ENCODE assay signal across 12 cellular contexts in genomic region chr20:31565699-31566331, GRCh38. TPM values are rescaled to one million over a fixed set of nuclear protein-coding genes. Genes with fewer than 3 reads are reported as not detected.
DNase-seq lines count a peak whose midpoint lies in the region; ATAC-seq, FAIRE-seq and TF ChIP-seq lines count a peak whose summit lies in the region.
"Had no signal": no experiment of that assay in that cellular context is flagged by ENCODE, and none has a peak within 500 bp of the region (broad histone marks: within the 10 kb centered on the region; RNA-seq: fewer than 3 reads in every experiment).

No MANE protein-coding gene starts in this region.

- no peak overlapping the region for H3K27ac Mint-ChIP-seq in activated CD4-positive, alpha-beta T cell treated with anti-CD3 and anti-CD28 coated beads, Interleukin-2, amount 10 ng/mL, durations not matched to agents 24 days and 14 days
- H3K27ac Mint-ChIP-seq: T-helper 2 cell treated with Interferon-gamma antibody and Interleukin-4, amounts not matched to agents 5 μg/mL and 100 μg/mL, for 36 hours had no signal

- H3K9me1 ChIP-seq in endothelial cell of umbilical vein (replicated peaks; ENCODE audit: control insufficient read depth, extremely low read depth, insufficient read depth, low read length), result no peaks in the 10 kb centered on the region

- H3K4me3 ChIP-seq in endothelial cell of umbilical vein (replicated peaks in 1 of 3; ENCODE audit: insufficient read depth in 1 of 3, low read depth in 1 of 3, low read length in 3 of 3) (no peak overlapping the region), thyroid gland (replicated peaks in 1 of 3) (no peak overlapping the region), heart left ventricle (no peak overlapping the region)

- H3K27ac ChIP-seq in endothelial cell of umbilical vein (ENCODE audit: insufficient read depth, low read depth, low read length) (no peak overlapping the region), thyroid gland (peak overlapping the region; percentile 90 to 95 (median 92)), heart left ventricle (no peak overlapping the region)

- H2AFZ ChIP-seq in endothelial cell of umbilical vein (ENCODE audit: low read depth, low read length), result no peak overlapping the region

- FAIRE-seq in endothelial cell of umbilical vein (lab: Jason Lieb, UNC), result peak; percentile 12

- H3K79me2 ChIP-seq in endothelial cell of umbilical vein (ENCODE audit: control insufficient read depth, insufficient read depth, low read length), result no peaks in the 10 kb centered on the region

- no peak overlapping the region for H3K4me2 ChIP-seq in endothelial cell of umbilical vein (ENCODE audit: insufficient read depth, low read length)

- H3K9ac ChIP-seq in endothelial cell of umbilical vein (replicated peaks; ENCODE audit: extremely low read depth, insufficient read depth, low read length), result no peak overlapping the region

- H3K36me3 Mint-ChIP-seq in activated CD4-positive, alpha-beta T cell treated with anti-CD3 and anti-CD28 coated beads, Interleukin-2, amount 10 ng/mL, durations not matched to agents 24 days and 14 days (ENCODE audit: low read depth), result peaks cover 54% of the 10 kb centered on the region

- DNase-seq in activated CD4-positive, alpha-beta T cell treated with anti-CD3 and anti-CD28 coated beads, Interleukin-2, amount 10 ng/mL, durations not matched to agents 24 days and 14 days, result peak; percentile 54
- no peak for DNase-seq in activated CD4-positive, alpha-beta T cell treated with anti-CD3 and anti-CD28 coated beads, Interleukin-2, amount 50 U/mL, for 48 hours
- peak; percentile 88 for DNase-seq in NCI-H69 (lab: John Stamatoyannopoulos, UW)
- no peak for DNase-seq in endothelial cell of umbilical vein (ENCODE audit: low read depth, low spot score)
- DNase-seq in thyroid gland, result no peak
- DNase-seq in heart left ventricle, result no peak
- DNase-seq in AG08395 (ENCODE audit: low spot score), result no peak
- DNase-seq in Ammon's horn (ENCODE audit: low spot score), result no peak
- DNase-seq: cortex of kidney, NCI-H1436 treated with DMSO at 0.1 percent for 48 hours had no signal

- dilution Hi-C loops in endothelial cell of umbilical vein (cut with MboI; ENCODE audit: extremely low pct_ligation_motif_present, low sequenced_read_pairs), result no loop called here

- no peak overlapping the region for H3K4me3 Mint-ChIP-seq in activated CD4-positive, alpha-beta T cell treated with anti-CD3 and anti-CD28 coated beads, Interleukin-2, amount 10 ng/mL, durations not matched to agents 24 days and 14 days
- H3K4me3 Mint-ChIP-seq: nephron; T-helper 2 cell treated with Interferon-gamma antibody and Interleukin-4, amounts not matched to agents 5 μg/mL and 100 μg/mL, for 36 hours had no signal

- H4K20me1 ChIP-seq in endothelial cell of umbilical vein (replicated peaks; ENCODE audit: control insufficient read depth, extremely low read depth, insufficient read depth, low read length), result no peaks in the 10 kb centered on the region

- 90 to 95% methylated on average over 6 of the region's 6 CpGs for WGBS in thyroid gland, 2 donors
- 93 to 96% (median 95%) methylated on average over 5 to 6 of the region's 6 CpGs for WGBS in heart left ventricle, 4 donors

- H3K36me3 ChIP-seq in endothelial cell of umbilical vein (ENCODE audit: control insufficient read depth in 2 of 2, extremely low read depth in 1 of 2, insufficient read depth in 2 of 2, low read length in 2 of 2), result peaks cover 11 to 17% of the 10 kb centered on the region in 2 experiments
- H3K36me3 ChIP-seq in thyroid gland, result peaks cover 5 to 10% of the 10 kb centered on the region in 2 donors
- peaks cover 0 to 96% (median 47%) of the 10 kb centered on the region in 9 donors for H3K36me3 ChIP-seq in heart left ventricle

- H3K4me1 ChIP-seq in endothelial cell of umbilical vein (ENCODE audit: control insufficient read depth, extremely low read depth, insufficient read depth, low read length), result peaks cover 49% of the 10 kb centered on the region
- peaks cover 30 to 75% of the 10 kb centered on the region in 2 donors for H3K4me1 ChIP-seq in thyroid gland
- peaks cover 0 to 34% (median 23%) of the 10 kb centered on the region in 12 donors for H3K4me1 ChIP-seq in heart left ventricle

- H3K4me1 Mint-ChIP-seq in activated CD4-positive, alpha-beta T cell treated with anti-CD3 and anti-CD28 coated beads, Interleukin-2, amount 10 ng/mL, durations not matched to agents 24 days and 14 days, result peaks cover 8% of the 10 kb centered on the region

- CTCF ChIA-PET in endothelial cell of umbilical vein (lab: Charles Lee), result interaction anchor here (0.7 to 30.9 kb wide), 3 partner anchors 10 to 68 kb away, joined by 3 to 1817 read pairs (median 4); partner anchors contain the start of gene ID1

- H3K27me3 ChIP-seq in endothelial cell of umbilical vein (ENCODE audit: control insufficient read depth in 2 of 2, insufficient read depth in 2 of 2, low read length in 2 of 2) (no peaks in the 10 kb centered on the region), thyroid gland (no peaks in the 10 kb centered on the region), heart left ventricle (no peaks in the 10 kb centered on the region)

- TF ChIP-seq CTCF in endothelial cell of umbilical vein (IDR thresholded peaks at IDR 0.05; ENCODE audit: extremely low read depth in 1 of 2, insufficient read depth in 1 of 2, low read depth in 1 of 2, low read length in 2 of 2) (no peak), thyroid gland (IDR thresholded peaks at IDR 0.05) (no peak), heart left ventricle (IDR thresholded peaks at IDR 0.05) (no peak)

- ATAC-seq in heart left ventricle, result no peak

- POLR2A ChIA-PET in endothelial cell of umbilical vein (lab: Charles Lee), result interaction anchor here (0.5 kb wide), 1 partner anchor 12 kb away, joined by 7 read pairs; no protein-coding TSS in a partner anchor

- intact Hi-C loops in activated CD4-positive, alpha-beta T cell treated with anti-CD3 and anti-CD28 coated beads, Interleukin-2, amount 10 ng/mL, durations not matched to agents 24 days and 14 days (cut with micrococcal nuclease), result loop anchor here (10.0 kb wide), 1 partner anchor 51 kb away; the partner anchor contains the start of gene HM13
- intact Hi-C loops in endothelial cell of umbilical vein (cut with micrococcal nuclease), result no loop called here
- intact Hi-C loops in thyroid gland (cut with DNase I), result no loop called here
- intact Hi-C loops in heart left ventricle (cut with DNase I), result loop anchor here in 2 of 10 donors (10.0 kb wide), 2 partner anchors 159 to 169 kb away; partner anchors contain the start of genes BCL2L1 (in 1 of the 2) and TPX2 (in 1 of the 2)

- no peaks in the 10 kb centered on the region for H3K9me3 Mint-ChIP-seq in activated CD4-positive, alpha-beta T cell treated with anti-CD3 and anti-CD28 coated beads, Interleukin-2, amount 10 ng/mL, durations not matched to agents 24 days and 14 days
- H3K9me3 Mint-ChIP-seq: nephron; T-helper 2 cell treated with Interferon-gamma antibody and Interleukin-4, amounts not matched to agents 5 μg/mL and 100 μg/mL, for 36 hours had no signal

- H3K27me3 Mint-ChIP-seq in activated CD4-positive, alpha-beta T cell treated with anti-CD3 and anti-CD28 coated beads, Interleukin-2, amount 10 ng/mL, durations not matched to agents 24 days and 14 days, result no peaks in the 10 kb centered on the region

- H3K9me3 ChIP-seq in endothelial cell of umbilical vein (replicated peaks; ENCODE audit: control insufficient read depth, insufficient read depth, low read length) (no peaks in the 10 kb centered on the region), thyroid gland (no peaks in the 10 kb centered on the region), heart left ventricle (no peaks in the 10 kb centered on the region)

- TF ChIP-seq POLR2A in endothelial cell of umbilical vein (IDR thresholded peaks at IDR 0.05; ENCODE audit: low read depth, low read length) (no peak), thyroid gland (IDR thresholded peaks at IDR 0.05) (no peak), heart left ventricle (IDR thresholded peaks at IDR 0.05) (no peak)

- no TSS peak for BruUV-seq in endothelial cell of umbilical vein (replicated peaks; lab: Mats Ljungman, UMichigan)

TF ChIP-seq in endothelial cell of umbilical vein, 7 proteins besides CTCF, POLR2A, EP300 and RAD21 (continues in another document):
- TF ChIP-seq GATA2 (IDR thresholded peaks at IDR 0.05; ENCODE audit: insufficient read depth, insufficient read length, low read depth, low read length), result no peak
- TF ChIP-seq POLR2AphosphoS5 (IDR thresholded peaks at IDR 0.05; ENCODE audit: insufficient read depth, low read depth, low read length), result no peak
- no peak for TF ChIP-seq MYC (IDR thresholded peaks at IDR 0.05; ENCODE audit: low read depth, low read length)

RNA-seq across cellular contexts. Expression of gene ID1, which starts 39.3 kb away (rescaled TPM):
- 2.7 and 2.9 TPM in 2 replicates for total RNA-seq in activated CD4-positive, alpha-beta T cell treated with anti-CD3 and anti-CD28 coated beads, Interleukin-2, amount 10 ng/mL, durations not matched to agents 24 days and 14 days
- total RNA-seq in endothelial cell of umbilical vein, result 64.4 and 78.9 TPM in 2 replicates
- polyA plus RNA-seq in endothelial cell of umbilical vein, result 152 and 182 TPM in 2 replicates
- polyA plus RNA-seq in endothelial cell of umbilical vein (2011; cell fraction: cytosol; rRNA removed), result 78.6 and 160 TPM in 2 replicates
- 317 and 470 TPM in 2 replicates for polyA plus RNA-seq in endothelial cell of umbilical vein (2011; cell fraction: nucleus; rRNA removed)
- polyA plus RNA-seq in endothelial cell of umbilical vein (2012), result 67.3 and 67.6 TPM in 2 replicates
- polyA minus RNA-seq in endothelial cell of umbilical vein, result 41.5 and 55.2 TPM in 2 replicates
- polyA minus RNA-seq in endothelial cell of umbilical vein (2011; cell fraction: cytosol; rRNA and poly(A)+ RNA removed), result 500 TPM
- 83.0 and 266 TPM in 2 replicates for polyA minus RNA-seq in endothelial cell of umbilical vein (2011; cell fraction: nucleus; rRNA and poly(A)+ RNA removed)
- total RNA-seq in thyroid gland, result 1,000 to 10,000 TPM; 1,083 to 1,350 (median 1,205) TPM
- 100 to 1,000 TPM in 6 of 9 donors, 10 to 100 TPM in 3; 72.4 to 619 (median 112) TPM for total RNA-seq in heart left ventricle
- 100 to 1,000 TPM; 140 to 327 TPM for polyA plus RNA-seq in heart left ventricle

RNA-seq across cellular contexts. Expression of gene HM13, which starts 51.6 kb away (rescaled TPM):
- total RNA-seq in activated CD4-positive, alpha-beta T cell treated with anti-CD3 and anti-CD28 coated beads, Interleukin-2, amount 10 ng/mL, durations not matched to agents 24 days and 14 days, result 181 and 193 TPM in 2 replicates
- total RNA-seq in endothelial cell of umbilical vein, result 188 and 211 TPM in 2 replicates
- polyA plus RNA-seq in endothelial cell of umbilical vein, result 218 and 265 TPM in 2 replicates
- 168 and 180 TPM in 2 replicates for polyA plus RNA-seq in endothelial cell of umbilical vein (2011; cell fraction: cytosol; rRNA removed)
- polyA plus RNA-seq in endothelial cell of umbilical vein (2011; cell fraction: nucleus; rRNA removed), result 144 and 177 TPM in 2 replicates
- polyA plus RNA-seq in endothelial cell of umbilical vein (2012), result 174 and 184 TPM in 2 replicates
- polyA minus RNA-seq in endothelial cell of umbilical vein, result 183 and 206 TPM in 2 replicates
- 141 TPM for polyA minus RNA-seq in endothelial cell of umbilical vein (2011; cell fraction: cytosol; rRNA and poly(A)+ RNA removed)
- polyA minus RNA-seq in endothelial cell of umbilical vein (2011; cell fraction: nucleus; rRNA and poly(A)+ RNA removed), result 126 and 153 TPM in 2 replicates
- 100 to 1,000 TPM in 2 of 4 donors, 10 to 100 TPM in 2; 82.8 to 136 (median 111) TPM for total RNA-seq in thyroid gland
- total RNA-seq in heart left ventricle, result 100 to 1,000 TPM in 1 of 9 donors, 10 to 100 TPM in 8; 22.3 to 110 (median 39.8) TPM
- 100 to 1,000 TPM in 1 of 2 donors, 10 to 100 TPM in 1; 41.0 to 119 TPM for polyA plus RNA-seq in heart left ventricle

Comparison
In these comparisons a context has a peak if more than half of its experiments do, and no peak if none do; other contexts are left out.
1. DNase-seq: peak in activated CD4-positive, alpha-beta T cell treated with anti-CD3 and anti-CD28 coated beads, Interleukin-2, amount 10 ng/mL, durations not matched to agents 24 days and 14 days (single experiment) and NCI-H69 (single experiment); none in activated CD4-positive, alpha-beta T cell treated with anti-CD3 and anti-CD28 coated beads, Interleukin-2, amount 50 U/mL, for 48 hours (0 of 2), endothelial cell of umbilical vein (single experiment), thyroid gland (0 of 2), heart left ventricle (0 of 5), AG08395 (single experiment) and Ammon's horn (single experiment).
2. H3K27ac ChIP-seq: peak in thyroid gland (3 of 3); none in endothelial cell of umbilical vein (single experiment) and heart left ventricle (0 of 12).
3. RNA of gene ID1, which starts 39.3 kb away (total RNA-seq): 1,083 to 1,350 TPM in thyroid gland, 72.4 to 619 TPM in heart left ventricle and 64.4 to 78.9 TPM in endothelial cell of umbilical vein; 2.7 to 2.9 TPM in activated CD4-positive, alpha-beta T cell treated with anti-CD3 and anti-CD28 coated beads, Interleukin-2, amount 10 ng/mL, durations not matched to agents 24 days and 14 days; every median in the first group is over 10 times any median in the second.